In the genomic region with DNA sequence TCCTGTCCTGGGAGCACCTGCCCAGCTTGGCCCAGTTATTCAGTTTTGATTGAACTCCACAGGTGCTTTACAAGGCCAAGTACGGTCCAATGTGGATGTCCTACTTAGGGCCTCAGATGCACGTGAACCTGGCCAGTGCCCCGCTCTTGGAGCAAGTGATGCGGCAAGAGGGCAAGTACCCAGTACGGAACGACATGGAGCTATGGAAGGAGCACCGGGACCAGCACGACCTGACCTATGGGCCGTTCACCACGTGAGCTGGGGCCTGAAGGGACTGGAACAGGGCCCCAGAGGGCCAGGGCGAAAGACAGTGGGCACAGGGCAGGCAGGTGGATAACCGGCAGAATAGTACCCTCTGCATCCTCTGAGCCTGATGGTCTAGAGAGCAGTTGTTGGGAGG, we compare ENCODE assay signal across 26 cellular contexts. TPM values are rescaled to one million over a fixed set of nuclear protein-coding genes. Genes with fewer than 3 reads are reported as not detected.
"Had no signal": no experiment of that assay in that cellular context is flagged by ENCODE, and none has a peak within 500 bp of the region (broad histone marks: within the 10 kb centered on the region; RNA-seq: fewer than 3 reads in every experiment).

No MANE protein-coding gene starts in this region.

- H3K4me2 ChIP-seq: SK-N-SH had no signal

- DNase-seq: Karpas-422, KG1, MG63, NCI-H1092, NCI-H1105 treated with DMSO at 0.1 percent for 48 hours, NCI-H1417 treated with DMSO at 0.1 percent for 48 hours, NCI-H146, NCI-H1694 treated with DMSO at 0.1 percent for 48 hours, NCI-H1930, NCI-H2081, NCI-H2107, NCI-H226, NCI-H446, NCI-H510A, NCI-H524 treated with DMSO at 0.1 percent for 48 hours, NCI-H69, NCI-H774, PC-3, SHP77, SK-N-SH, SW 1271 had no signal

- H3K9ac ChIP-seq: SK-N-SH had no signal

- H3K27ac ChIP-seq: HL-60, RWPE1 had no signal

- H3K27me3 ChIP-seq: MG63 had no signal

- H3K4me3 ChIP-seq: MG63 had no signal

- ATAC-seq: Panc1, PC-3 had no signal

- H3K9me3 ChIP-seq: SK-N-SH had no signal

- H3K36me3 ChIP-seq: MG63 had no signal

RNA-seq across cellular contexts. Expression of a gene that starts 22.1 kb away (rescaled TPM):
- total RNA-seq: OCI-LY7, PC-3, SK-MEL-5 had no signal
- polyA plus RNA-seq: SK-N-SH had no signal

RNA-seq across cellular contexts. Expression of a gene that starts 50.1 kb away (rescaled TPM):
- total RNA-seq: PC-3, SK-MEL-5 had no signal
